Comparison of ENCODE assay signal across 1 cellular context in the genomic region with DNA sequence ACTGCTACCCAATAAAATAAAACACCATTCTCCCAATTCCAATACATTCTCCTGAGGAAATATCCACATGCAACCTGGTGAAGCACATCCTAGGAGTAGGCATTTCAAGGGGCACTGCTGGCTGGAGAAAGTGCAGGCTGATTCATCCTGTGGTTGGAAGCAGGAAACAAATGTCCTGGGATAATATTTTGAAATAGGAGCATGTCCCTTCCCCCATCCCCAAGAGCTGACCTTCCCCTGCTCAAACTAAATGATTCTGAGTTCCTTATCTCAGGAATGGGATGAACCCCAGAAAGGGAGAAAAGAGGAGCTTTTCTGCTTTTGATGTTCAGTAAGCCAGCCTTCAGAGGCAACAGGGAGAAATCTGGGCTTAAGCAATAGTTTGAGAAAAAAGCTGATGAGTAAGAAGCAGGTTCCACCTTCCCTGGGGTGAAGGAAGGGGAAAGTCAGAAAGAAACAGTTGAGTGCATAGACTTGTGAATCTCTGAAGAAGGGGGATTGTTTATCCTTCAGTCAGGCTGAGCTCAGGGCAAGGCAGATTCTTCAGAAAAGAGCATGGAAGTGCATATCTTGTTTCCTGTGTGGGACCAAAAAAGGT.
TF ChIP-seq lines count a peak whose summit lies in the region.

No MANE protein-coding gene starts in this region.

TF ChIP-seq in Ishikawa, 13 proteins besides CTCF, POLR2A, EP300 and RAD21 (continued from another document):
- TF ChIP-seq CEBPB (IDR thresholded peaks at IDR 0.05): peak; percentile 27; the same call in 1 of the 2 replicates
